ENCODE assay signal across 9 cellular contexts in genomic region chr2:96009833-96010232, GRCh38. TPM values are rescaled to one million over a fixed set of nuclear protein-coding genes. Genes with fewer than 3 reads are reported as not detected.
DNase-seq lines count a peak whose midpoint lies in the region; ATAC-seq and TF ChIP-seq lines count a peak whose summit lies in the region.
"Not testable (repeated sequence)": the region's sequence is repeated elsewhere in the genome, so short reads cannot be mapped to it uniquely, and the experiment has no call there.
"Had no signal": no experiment of that assay in that cellular context is flagged by ENCODE, and none has a peak within 500 bp of the region (broad histone marks: within the 10 kb centered on the region; RNA-seq: fewer than 3 reads in every experiment).

No MANE protein-coding gene starts in this region.

- H3K4me2 ChIP-seq in KMS-11 (peak overlapping the region; percentile 29), skeletal muscle satellite cell (ENCODE audit: low read length) (peak overlapping the region; percentile 82)

- peak; percentile 4 for ATAC-seq in GM19455 (IDR thresholded peaks at IDR 0.05; ENCODE audit: unreplicated experiment)
- ATAC-seq in central memory CD8-positive, alpha-beta T cell (replicated peaks; ENCODE audit: extremely low read depth, poor library complexity, severe bottlenecking): not testable (repeated sequence)
- ATAC-seq in left cardiac atrium: peak; percentile 12 to 31
- peak; percentile 74 for ATAC-seq in mucosa of descending colon

- H3K27ac Mint-ChIP-seq in activated CD4-positive, alpha-beta memory T cell treated with anti-CD3 and anti-CD28 coated beads for 36 hours: peak overlapping the region; percentile 18
- peak overlapping the region; percentile 58 for H3K27ac Mint-ChIP-seq in central memory CD8-positive, alpha-beta T cell (ENCODE audit: low read depth)

- H3K4me3 ChIP-seq in ACC112 (ENCODE audit: low read depth, low read length) (peak overlapping the region; percentile 71), skeletal muscle satellite cell (ENCODE audit: low read length) (peak overlapping the region; percentile 68)
- not testable (repeated sequence) for H3K4me3 ChIP-seq in KMS-11 (IDR thresholded peaks at IDR 0.05; ENCODE audit: insufficient read depth, low read depth, low read length); mucosa of descending colon

- H4K20me1 ChIP-seq in KMS-11 (ENCODE audit: insufficient read depth): not testable (repeated sequence)

- H3K4me1 ChIP-seq in ACC112 (ENCODE audit: control insufficient read depth, insufficient read depth, low read length, unreplicated experiment); KMS-11 (ENCODE audit: low read depth, poor library complexity, severe bottlenecking); mucosa of descending colon (ENCODE audit: low read depth); skeletal muscle satellite cell (ENCODE audit: control insufficient read depth, insufficient read depth, low read length): not testable (repeated sequence)

- H3K27me3 ChIP-seq in ACC112 (ENCODE audit: insufficient read depth, low read length): peaks cover 31% of the 10 kb centered on the region; the same call in 1 of the 2 replicates
- H3K27me3 ChIP-seq in KMS-11 (ENCODE audit: insufficient read depth, low read depth): not testable (repeated sequence)
- peaks cover 25% of the 10 kb centered on the region for H3K27me3 ChIP-seq in skeletal muscle satellite cell (ENCODE audit: control insufficient read depth, insufficient read depth, low read length)

- H3K4me3 Mint-ChIP-seq in activated CD4-positive, alpha-beta memory T cell treated with anti-CD3 and anti-CD28 coated beads for 36 hours: peak overlapping the region; percentile 72
- H3K4me3 Mint-ChIP-seq in central memory CD8-positive, alpha-beta T cell: peak overlapping the region; percentile 74

- H3K27ac ChIP-seq in ACC112 (ENCODE audit: low read depth, low read length); KMS-11: not testable (repeated sequence)

- CTCF ChIA-PET in activated CD4-positive, alpha-beta memory T cell treated with anti-CD3 and anti-CD28 coated beads for 36 hours (lab: Charles Lee): interaction anchor here (0.7 to 1.9 kb wide), 3 partner anchors 17 to 107 kb away, joined by 3 to 10 read pairs (median 5); no protein-coding TSS in a partner anchor

- H3K9me3 Mint-ChIP-seq in activated CD4-positive, alpha-beta memory T cell treated with anti-CD3 and anti-CD28 coated beads for 36 hours; central memory CD8-positive, alpha-beta T cell: not testable (repeated sequence)

- not testable (repeated sequence) for H3K4me1 Mint-ChIP-seq in activated CD4-positive, alpha-beta memory T cell treated with anti-CD3 and anti-CD28 coated beads for 36 hours (ENCODE audit: low read depth); central memory CD8-positive, alpha-beta T cell

- H3K36me3 Mint-ChIP-seq in activated CD4-positive, alpha-beta memory T cell treated with anti-CD3 and anti-CD28 coated beads for 36 hours; central memory CD8-positive, alpha-beta T cell (ENCODE audit: insufficient read depth): not testable (repeated sequence)

- H2AFZ ChIP-seq in ACC112 (ENCODE audit: low read length, unreplicated experiment): not testable (repeated sequence)
- H2AFZ ChIP-seq in KMS-11 (ENCODE audit: low read depth): peak overlapping the region; percentile 54; the same call in 1 of the 2 replicates

- H3K36me3 ChIP-seq in ACC112 (ENCODE audit: insufficient read depth, low read length); KMS-11 (ENCODE audit: insufficient read depth); mucosa of descending colon (ENCODE audit: low read depth); skeletal muscle satellite cell (ENCODE audit: insufficient read depth, low read length): not testable (repeated sequence)

- peak overlapping the region; percentile 37; the same call in 1 of the 2 replicates for H3K9ac ChIP-seq in KMS-11
- H3K9ac ChIP-seq in skeletal muscle satellite cell (ENCODE audit: low read depth, low read length): peak overlapping the region; percentile 69

- not testable (repeated sequence) for TF ChIP-seq CTCF in KMS-11 (conservative IDR thresholded peaks at IDR 0.05; ENCODE audit: low read depth, low read length); mucosa of descending colon (IDR thresholded peaks at IDR 0.05)

- not testable (repeated sequence) for DNase-seq in activated CD4-positive, alpha-beta memory T cell treated with anti-CD3 and anti-CD28 coated beads for 36 hours; central memory CD8-positive, alpha-beta T cell (ENCODE audit: low spot score in 2 of 2); left cardiac atrium
- peak in 1 of 3 donors; percentile 63 for DNase-seq in mucosa of descending colon

- intact Hi-C loops in activated CD4-positive, alpha-beta memory T cell treated with anti-CD3 and anti-CD28 coated beads for 36 hours (cut with micrococcal nuclease); mucosa of descending colon (cut with DNase I, micrococcal nuclease): not testable (repeated sequence)
- intact Hi-C loops in left cardiac atrium (cut with DNase I): loop anchor here (10.0 kb wide), 2 partner anchors 95 to 105 kb away; partner anchors contain the start of gene ADRA2B (in 1 of the 2)

- POLR2A ChIA-PET in activated CD4-positive, alpha-beta memory T cell treated with anti-CD3 and anti-CD28 coated beads for 36 hours (lab: Charles Lee): not testable (repeated sequence)

- not testable (repeated sequence) for H3K79me2 ChIP-seq in ACC112 (ENCODE audit: control insufficient read depth, insufficient read depth, low read length, unreplicated experiment); KMS-11 (ENCODE audit: insufficient read depth, low read depth)

- not testable (repeated sequence) for H3K9me3 ChIP-seq in mucosa of descending colon; skeletal muscle satellite cell (replicated peaks; ENCODE audit: low read length)

- H3K27me3 Mint-ChIP-seq in activated CD4-positive, alpha-beta memory T cell treated with anti-CD3 and anti-CD28 coated beads for 36 hours: not testable (repeated sequence)
- H3K27me3 Mint-ChIP-seq in central memory CD8-positive, alpha-beta T cell: peaks cover 22% of the 10 kb centered on the region

RNA-seq across cellular contexts. Expression of gene ANKRD36C, which starts 18.2 kb away (rescaled TPM):
- total RNA-seq in activated CD4-positive, alpha-beta memory T cell treated with anti-CD3 and anti-CD28 coated beads for 36 hours: 10 to 100 TPM; 32.4 to 37.3 TPM
- total RNA-seq in left cardiac atrium: 10 to 100 TPM in 1 of 2 donors, 1 to 10 TPM in 1; 9.7 to 11.1 TPM
- 10 to 100 TPM; 22.2 to 45.8 (median 32.5) TPM for total RNA-seq in mucosa of descending colon
- 26.2 and 36.5 TPM in 2 replicates for total RNA-seq in skeletal muscle satellite cell (2012; rRNA removed)

RNA-seq across cellular contexts. Expression of gene GPAT2, which starts 24.9 kb away (rescaled TPM):
- total RNA-seq in activated CD4-positive, alpha-beta memory T cell treated with anti-CD3 and anti-CD28 coated beads for 36 hours: 10 to 100 TPM; 15.4 to 16.4 TPM
- total RNA-seq in left cardiac atrium (1 to 10 TPM; 6.8 to 8.3 TPM), mucosa of descending colon (1 to 10 TPM; 3.2 to 3.3 (median 3.2) TPM)
- total RNA-seq in skeletal muscle satellite cell (2012; rRNA removed): 10.6 and 21.4 TPM in 2 replicates
- total RNA-seq: A172 had no signal
